In the genomic region with DNA sequence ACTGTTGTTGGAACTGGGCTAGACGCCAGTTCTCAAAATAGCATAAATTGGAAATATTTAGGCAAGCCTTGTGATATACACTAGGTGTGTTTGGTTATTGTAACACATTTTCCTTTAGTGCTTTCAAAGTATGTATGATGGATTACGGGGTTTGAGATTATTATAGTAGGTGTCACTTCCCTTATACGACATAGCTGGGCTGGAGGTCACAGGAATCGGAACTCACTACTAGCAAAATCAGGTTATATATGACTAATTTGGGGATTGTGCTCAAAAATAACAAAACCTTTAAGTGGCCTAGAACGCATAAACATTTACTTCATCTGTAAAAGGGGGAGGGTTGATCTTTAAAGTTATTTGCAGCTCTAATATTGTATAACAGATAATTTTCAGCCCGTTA, we compare ENCODE assay signal across 27 cellular contexts.
"Had no signal": no experiment of that assay in that cellular context is flagged by ENCODE, and none has a peak within 500 bp of the region (broad histone marks: within the 10 kb centered on the region; RNA-seq: fewer than 3 reads in every experiment).

No MANE protein-coding gene starts in this region.

- H3K27ac ChIP-seq: neural progenitor cell, ovary, parathyroid adenoma, psoas muscle, right lobe of liver, sigmoid colon, stomach, thoracic aorta, thyroid gland, tibial nerve, upper lobe of left lung, vagina had no signal

- H3K4me1 Mint-ChIP-seq: neural progenitor cell; stimulated activated effector memory CD8-positive, alpha-beta T cell treated with anti-CD3 and anti-CD28 coated beads, Interleukin-12 subunit alpha, Interleukin-12 subunit beta, amount 100 ng/mL, for 72 hours; stimulated activated naive B cell treated with anti-CD40 and anti-IgM and Interleukin-4, amounts not matched to agents 10 μg/mL and 1 μg/mL and 100 μg/mL, for 72 hours had no signal

- H3K79me2 ChIP-seq: parathyroid adenoma had no signal

- ATAC-seq: psoas muscle; right cardiac atrium; right lobe of liver; stimulated activated effector memory CD8-positive, alpha-beta T cell treated with anti-CD3 and anti-CD28 coated beads, Interleukin-12 subunit alpha, Interleukin-12 subunit beta, amount 100 ng/mL, for 72 hours; stimulated activated naive B cell treated with anti-CD40 and anti-IgM and Interleukin-4, amounts not matched to agents 10 μg/mL and 1 μg/mL and 100 μg/mL, for 72 hours had no signal

- H2AFZ ChIP-seq: neural progenitor cell, parathyroid adenoma had no signal

- H3K36me3 Mint-ChIP-seq: neural progenitor cell; stimulated activated effector memory CD8-positive, alpha-beta T cell treated with anti-CD3 and anti-CD28 coated beads, Interleukin-12 subunit alpha, Interleukin-12 subunit beta, amount 100 ng/mL, for 72 hours; stimulated activated naive B cell treated with anti-CD40 and anti-IgM and Interleukin-4, amounts not matched to agents 10 μg/mL and 1 μg/mL and 100 μg/mL, for 72 hours had no signal

- H3K9me3 Mint-ChIP-seq: neural progenitor cell; stimulated activated effector memory CD8-positive, alpha-beta T cell treated with anti-CD3 and anti-CD28 coated beads, Interleukin-12 subunit alpha, Interleukin-12 subunit beta, amount 100 ng/mL, for 72 hours; stimulated activated naive CD8-positive, alpha-beta T cell treated with anti-CD3 and anti-CD28 coated beads, Interleukin-15, Interleukin-2, amounts not matched to agents 100 ng/mL and 50 ng/mL, for 24 hours had no signal

- H3K4me3 Mint-ChIP-seq: nephron; neural progenitor cell; stimulated activated effector memory CD8-positive, alpha-beta T cell treated with anti-CD3 and anti-CD28 coated beads, Interleukin-12 subunit alpha, Interleukin-12 subunit beta, amount 100 ng/mL, for 72 hours; stimulated activated naive B cell treated with anti-CD40 and anti-IgM and Interleukin-4, amounts not matched to agents 10 μg/mL and 1 μg/mL and 100 μg/mL, for 72 hours; stimulated activated naive CD8-positive, alpha-beta T cell treated with anti-CD3 and anti-CD28 coated beads, Interleukin-15, Interleukin-2, amounts not matched to agents 100 ng/mL and 50 ng/mL, for 24 hours had no signal

- H3K36me3 ChIP-seq: neural progenitor cell, ovary, right lobe of liver, sigmoid colon, stomach, thoracic aorta, thyroid gland, tibial nerve, upper lobe of left lung, vagina had no signal

- DNase-seq: occipital lobe; ovary; posterior cingulate gyrus; psoas muscle; right cardiac atrium; right lobe of liver; sigmoid colon; small intestine; stimulated activated CD4-positive, alpha-beta T cell treated with anti-CD3 and anti-CD28 coated beads, Interleukin-15, amount 100 ng/mL, for 24 hours; stimulated activated CD4-positive, alpha-beta T cell treated with anti-CD3 and anti-CD28 coated beads, Interleukin-2, amount 100 ng/mL, for 24 hours; stimulated activated CD4-positive, alpha-beta T cell treated with anti-CD3 and anti-CD28 coated beads, Interleukin-2, amount 100 ng/mL, for 48 hours; stimulated activated CD4-positive, alpha-beta T cell treated with anti-CD3 and anti-CD28 coated beads, Interleukin-4, amount 100 ng/mL, for 24 hours; stimulated activated naive B cell treated with anti-CD40 and anti-IgM and Interleukin-4, amounts not matched to agents 10 μg/mL and 1 μg/mL and 100 μg/mL, for 72 hours; stimulated activated naive CD4-positive, alpha-beta T cell treated with Interleukin-2 at 50 U/mL for 16 hours; stomach; thyroid gland; trophoblast cell; upper lobe of left lung had no signal

- H3K27me3 Mint-ChIP-seq: progenitor cell of endocrine pancreas; stimulated activated naive B cell treated with anti-CD40 and anti-IgM and Interleukin-4, amounts not matched to agents 10 μg/mL and 1 μg/mL and 100 μg/mL, for 72 hours; stimulated activated naive CD8-positive, alpha-beta T cell treated with anti-CD3 and anti-CD28 coated beads, Interleukin-15, Interleukin-2, amounts not matched to agents 100 ng/mL and 50 ng/mL, for 24 hours had no signal

- H3K27me3 ChIP-seq: neural progenitor cell, ovary, right lobe of liver, sigmoid colon, stomach, thyroid gland, tibial nerve, upper lobe of left lung, vagina had no signal

- H3K4me3 ChIP-seq: neural progenitor cell, ovary, psoas muscle, right lobe of liver, sigmoid colon, stomach, thoracic aorta, thyroid gland, tibial nerve, upper lobe of left lung, vagina had no signal

- H3K4me2 ChIP-seq: neural progenitor cell had no signal

- H3K9me3 ChIP-seq: ovary, psoas muscle, right lobe of liver, sigmoid colon, stomach, thoracic aorta, thyroid gland, tibial nerve, upper lobe of left lung, vagina had no signal

- H3K27ac Mint-ChIP-seq: nephron; neural progenitor cell; progenitor cell of endocrine pancreas; stimulated activated effector memory CD8-positive, alpha-beta T cell treated with anti-CD3 and anti-CD28 coated beads, Interleukin-12 subunit alpha, Interleukin-12 subunit beta, amount 100 ng/mL, for 72 hours; stimulated activated naive B cell treated with anti-CD40 and anti-IgM and Interleukin-4, amounts not matched to agents 10 μg/mL and 1 μg/mL and 100 μg/mL, for 72 hours; stimulated activated naive CD8-positive, alpha-beta T cell treated with anti-CD3 and anti-CD28 coated beads, Interleukin-15, Interleukin-2, amounts not matched to agents 100 ng/mL and 50 ng/mL, for 24 hours had no signal

- H3K4me1 ChIP-seq: neural progenitor cell, parathyroid adenoma, psoas muscle, right lobe of liver, stomach, thyroid gland, tibial nerve, upper lobe of left lung, vagina had no signal

- H3K9ac ChIP-seq: neural progenitor cell, parathyroid adenoma had no signal
